ENCODE assay signal across 1 cellular context in genomic region chr9:87401681-87402080, GRCh38.
TF ChIP-seq lines count a peak whose summit lies in the region.

No MANE protein-coding gene starts in this region.

TF ChIP-seq in H1, 55 proteins besides CTCF, POLR2A, EP300 and RAD21 (continued from another document):
- no peak for TF ChIP-seq E2F6 (IDR thresholded peaks at IDR 0.05)
- no peak for TF ChIP-seq JUN (IDR thresholded peaks at IDR 0.05; ENCODE audit: low read depth, low read length)
- no peak for TF ChIP-seq RNF2 (IDR thresholded peaks at IDR 0.05; ENCODE audit: borderline replicate concordance, low read depth, low read length, missing control alignments, poor library complexity, severe bottlenecking)
- no peak for TF ChIP-seq SP4 (IDR thresholded peaks at IDR 0.05; ENCODE audit: low read length)
- TF ChIP-seq CEBPB (IDR thresholded peaks at IDR 0.05; ENCODE audit: low read depth, low read length): no peak
- no peak for TF ChIP-seq RFX5 (IDR thresholded peaks at IDR 0.05; ENCODE audit: borderline replicate concordance, low read depth, low read length)
- no peak for TF ChIP-seq KDM4A (IDR thresholded peaks at IDR 0.05; ENCODE audit: low read depth, low read length, severe bottlenecking)
- TF ChIP-seq CBX5 (IDR thresholded peaks at IDR 0.05; ENCODE audit: low read depth, low read length): no peak
